ENCODE assay signal across 12 cellular contexts in the genomic region with DNA sequence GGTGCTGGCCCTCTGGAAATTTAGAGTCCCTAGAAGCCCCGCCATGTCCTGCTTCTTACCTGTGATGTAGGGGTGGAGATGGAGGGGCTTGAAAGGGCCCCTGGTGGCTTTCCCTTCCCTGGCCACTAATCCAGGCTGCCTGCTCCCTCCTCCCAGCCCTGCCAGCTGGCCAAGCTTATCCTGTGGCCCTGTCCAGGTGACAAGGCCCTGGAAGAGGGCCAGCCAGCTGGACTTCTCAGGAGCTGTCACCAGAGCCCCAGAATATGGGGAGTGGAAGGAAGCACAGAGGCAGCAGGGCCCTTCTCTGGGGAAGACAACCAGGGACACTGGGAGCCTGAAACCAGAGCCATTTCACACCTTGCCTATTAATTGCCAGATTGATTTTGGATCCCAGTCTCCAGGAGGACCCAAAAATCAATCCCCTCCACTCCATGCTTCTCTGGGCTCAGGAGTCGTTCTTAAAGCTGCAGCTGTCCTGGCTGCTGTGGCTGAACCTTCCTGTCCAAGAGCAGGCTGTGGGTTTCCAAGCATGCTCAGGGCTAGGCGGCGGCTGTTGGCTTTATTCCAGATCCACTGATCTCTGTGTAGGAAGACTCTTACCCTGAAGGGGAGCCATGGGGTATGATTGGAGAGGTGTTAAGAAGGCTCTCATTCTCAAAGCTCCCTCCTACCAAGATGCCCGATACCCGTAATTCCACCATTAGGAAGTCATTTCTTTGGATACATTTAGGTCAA. TPM values are rescaled to one million over a fixed set of nuclear protein-coding genes. Genes with fewer than 3 reads are reported as not detected.
DNase-seq lines count a peak whose midpoint lies in the region; ATAC-seq, FAIRE-seq and TF ChIP-seq lines count a peak whose summit lies in the region.
"Had no signal": no experiment of that assay in that cellular context is flagged by ENCODE, and none has a peak within 500 bp of the region (broad histone marks: within the 10 kb centered on the region; RNA-seq: fewer than 3 reads in every experiment).

No MANE protein-coding gene starts in this region.

- H2BK5ac ChIP-seq in IMR-90 (ENCODE audit: low read depth, low read length, poor library complexity, severe bottlenecking): no peak overlapping the region

- H4K20me1 ChIP-seq in IMR-90 (ENCODE audit: insufficient read depth, low read length) (no peaks in the 10 kb centered on the region), astrocyte (ENCODE audit: insufficient read depth, low read length) (no peaks in the 10 kb centered on the region)

- peaks cover 87% of the 10 kb centered on the region for H3K27me3 Mint-ChIP-seq in astrocyte (ENCODE audit: low read depth, unreplicated experiment)
- H3K27me3 Mint-ChIP-seq in T-helper 2 cell treated with Interferon-gamma antibody and Interleukin-4, amounts not matched to agents 5 μg/mL and 100 μg/mL, for 36 hours (ENCODE audit: low read depth): no peaks in the 10 kb centered on the region

- H2AFZ ChIP-seq in IMR-90 (replicated peaks; ENCODE audit: low read length, poor library complexity) (peak overlapping the region; percentile 39), astrocyte (ENCODE audit: low read depth, low read length) (no peak overlapping the region)

- intact Hi-C loops in IMR-90 (cut with micrococcal nuclease): no loop called here

- in situ Hi-C loops in IMR-90 (cut with MboI; ENCODE audit: low sequenced_read_pairs): no loop called here

- TF ChIP-seq CTCF in IMR-90 (conservative IDR thresholded peaks at IDR 0.05; ENCODE audit: low read depth, low read length) (no peak), astrocyte (IDR thresholded peaks at IDR 0.05; ENCODE audit: insufficient read depth, low read depth, low read length) (no peak)

- H2BK20ac ChIP-seq in IMR-90 (ENCODE audit: low read depth, low read length): no peak overlapping the region

- H3K4me2 ChIP-seq in IMR-90 (ENCODE audit: low read depth, low read length): no peak overlapping the region
- no peak overlapping the region for H3K4me2 ChIP-seq in astrocyte (ENCODE audit: low read length)

- H3K9me3 ChIP-seq in IMR-90 (ENCODE audit: control insufficient read depth, insufficient read depth, low read length) (no peaks in the 10 kb centered on the region), astrocyte (ENCODE audit: insufficient read depth, low read depth, low read length) (no peaks in the 10 kb centered on the region)
- H3K9me3 ChIP-seq: Caco-2, mucosa of descending colon had no signal

- H4K8ac ChIP-seq in IMR-90 (ENCODE audit: low read depth in 2 of 2, low read length in 2 of 2): no peak overlapping the region

- no peaks in the 10 kb centered on the region for H3K79me1 ChIP-seq in IMR-90 (ENCODE audit: low read depth in 1 of 2, low read length in 2 of 2)

- CTCF ChIA-PET in IMR-90 (lab: Yijun Ruan, JAX): no interaction called here

- TF ChIP-seq POLR2A in IMR-90 (IDR thresholded peaks at IDR 0.05; ENCODE audit: low read depth, low read length): no peak

- no peak overlapping the region for H3K4me3 Mint-ChIP-seq in astrocyte (ENCODE audit: unreplicated experiment)
- no peak overlapping the region for H3K4me3 Mint-ChIP-seq in T-helper 2 cell treated with Interferon-gamma antibody and Interleukin-4, amounts not matched to agents 5 μg/mL and 100 μg/mL, for 36 hours
- H3K4me3 Mint-ChIP-seq: activated CD8-positive, alpha-beta memory T cell treated with anti-CD3 and anti-CD28 coated beads, Interleukin-2, amount 10 ng/mL, durations not matched to agents 7 days and 5 days; endodermal cell had no signal

- 0% methylated on average over 1 of the region's 6 CpGs; no CpG with 5 or more reads in 1 of the 2 experiments for WGBS in IMR-90 (ENCODE audit: extremely low coverage in 2 of 2, insufficient read length in 1 of 2), 2 experiments

- no TSS peak for BruUV-seq in IMR-90 (replicated peaks; lab: Mats Ljungman, UMichigan)

- H3K9me3 Mint-ChIP-seq in astrocyte (ENCODE audit: unreplicated experiment): no peaks in the 10 kb centered on the region
- H3K9me3 Mint-ChIP-seq in T-helper 2 cell treated with Interferon-gamma antibody and Interleukin-4, amounts not matched to agents 5 μg/mL and 100 μg/mL, for 36 hours: no peaks in the 10 kb centered on the region
- H3K9me3 Mint-ChIP-seq: endodermal cell had no signal

- H3K9ac ChIP-seq in IMR-90 (ENCODE audit: low read depth, low read length) (no peak overlapping the region), astrocyte (ENCODE audit: low read length) (no peak overlapping the region)

- H3K27me3 ChIP-seq in IMR-90 (ENCODE audit: control insufficient read depth, insufficient read depth, low read length) (peaks cover 60% of the 10 kb centered on the region), astrocyte (ENCODE audit: insufficient read depth, low read length) (peaks cover 36% of the 10 kb centered on the region)

- no peak for FAIRE-seq in astrocyte (lab: Jason Lieb, UNC)

- H3K36me3 ChIP-seq in IMR-90 (ENCODE audit: control insufficient read depth, insufficient read depth, low read length) (no peaks in the 10 kb centered on the region), astrocyte (ENCODE audit: insufficient read depth, low read length) (no peaks in the 10 kb centered on the region)

- no peak for TF ChIP-seq RAD21 in IMR-90 (IDR thresholded peaks at IDR 0.05; ENCODE audit: low read length)

- dilution Hi-C loops in IMR-90 (cut with HindIII; ENCODE audit: low sequenced_read_pairs, unreplicated experiment): no loop called here

- no peak overlapping the region for H4K5ac ChIP-seq in IMR-90 (ENCODE audit: low read depth, low read length)

- peak overlapping the region; percentile 34 for H3K27ac Mint-ChIP-seq in astrocyte (ENCODE audit: unreplicated experiment)
- no peak overlapping the region for H3K27ac Mint-ChIP-seq in T-helper 2 cell treated with Interferon-gamma antibody and Interleukin-4, amounts not matched to agents 5 μg/mL and 100 μg/mL, for 36 hours
- H3K27ac Mint-ChIP-seq: activated CD8-positive, alpha-beta memory T cell treated with anti-CD3 and anti-CD28 coated beads, Interleukin-2, amount 10 ng/mL, durations not matched to agents 7 days and 5 days; endodermal cell had no signal

- no peaks in the 10 kb centered on the region for H3K79me2 ChIP-seq in astrocyte (ENCODE audit: insufficient read depth, low read length)

- H3K4me3 ChIP-seq in IMR-90 (ENCODE audit: insufficient read depth, low read depth, low read length) (no peak overlapping the region), astrocyte (ENCODE audit: insufficient read depth, low read depth, low read length) (no peak overlapping the region)
- H3K4me3 ChIP-seq: mucosa of descending colon had no signal

- H3K14ac ChIP-seq in IMR-90 (replicated peaks; ENCODE audit: low read depth, low read length): no peak overlapping the region

- no peak overlapping the region for H3K4ac ChIP-seq in IMR-90 (ENCODE audit: low read depth, low read length)

- H3K4me1 Mint-ChIP-seq in astrocyte (ENCODE audit: low read depth, unreplicated experiment): peaks cover 3% of the 10 kb centered on the region
- H3K4me1 Mint-ChIP-seq in T-helper 2 cell treated with Interferon-gamma antibody and Interleukin-4, amounts not matched to agents 5 μg/mL and 100 μg/mL, for 36 hours (ENCODE audit: low read depth): no peaks in the 10 kb centered on the region
- H3K4me1 Mint-ChIP-seq: activated CD8-positive, alpha-beta memory T cell treated with anti-CD3 and anti-CD28 coated beads, Interleukin-2, amount 10 ng/mL, durations not matched to agents 7 days and 5 days had no signal

- no peak overlapping the region for H2BK120ac ChIP-seq in IMR-90 (ENCODE audit: low read depth, low read length)

- H3K56ac ChIP-seq in IMR-90 (ENCODE audit: extremely low read depth, insufficient read depth, low read length): no peak overlapping the region

- H3K4me1 ChIP-seq in IMR-90 (ENCODE audit: control insufficient read depth, insufficient read depth, low read length) (no peaks in the 10 kb centered on the region), astrocyte (ENCODE audit: insufficient read depth, low read length) (no peaks in the 10 kb centered on the region)
- H3K4me1 ChIP-seq: Caco-2 had no signal

- H3K9me1 ChIP-seq in IMR-90 (ENCODE audit: insufficient read depth, low read length): no peaks in the 10 kb centered on the region; the same call in 1 of the 2 replicates

- no peak overlapping the region for H3K27ac ChIP-seq in IMR-90 (ENCODE audit: insufficient read depth, low read length)
- no peak overlapping the region for H3K27ac ChIP-seq in astrocyte (ENCODE audit: low read depth, low read length)

- POLR2A ChIA-PET in IMR-90 (lab: Charles Lee; ENCODE audit: unreplicated experiment): no interaction called here

- DNase-seq in COR-L47 (lab: John Stamatoyannopoulos, UW): peak; percentile 24
- DNase-seq in IMR-90: no peak
- DNase-seq in astrocyte (ENCODE audit: low read depth): peak; percentile 20
- DNase-seq in iris pigment epithelial cell (ENCODE audit: low read depth): peak; percentile 42
- no peak for DNase-seq in T-helper 2 cell treated with Interferon-gamma antibody and Interleukin-4, amounts not matched to agents 5 μg/mL and 100 μg/mL, for 36 hours (ENCODE audit: low spot score)
- DNase-seq in KG1 (lab: John Stamatoyannopoulos, UW): no peak
- DNase-seq in AML-193 (lab: John Stamatoyannopoulos, UW): no peak
- DNase-seq in 8988T: no peak
- DNase-seq: activated CD8-positive, alpha-beta memory T cell treated with anti-CD3 and anti-CD28 coated beads, Interleukin-2, amount 10 ng/mL, durations not matched to agents 7 days and 5 days; Caco-2; endodermal cell had no signal

- H2BK15ac ChIP-seq in IMR-90 (ENCODE audit: low read depth, low read length): no peak overlapping the region

- no peak overlapping the region for H2AK9ac ChIP-seq in IMR-90 (replicated peaks; ENCODE audit: low read depth, low read length, poor library complexity)

- ATAC-seq in IMR-90 (ENCODE audit: low read depth): no peak
- ATAC-seq: activated CD8-positive, alpha-beta memory T cell treated with anti-CD3 and anti-CD28 coated beads, Interleukin-2, amount 10 ng/mL, durations not matched to agents 7 days and 5 days; mucosa of descending colon had no signal

- H4K91ac ChIP-seq in IMR-90 (ENCODE audit: insufficient read depth, low read depth, low read length): no peak overlapping the region

- H3K36me3 Mint-ChIP-seq in astrocyte (ENCODE audit: low read depth, unreplicated experiment): no peaks in the 10 kb centered on the region
- no peaks in the 10 kb centered on the region for H3K36me3 Mint-ChIP-seq in T-helper 2 cell treated with Interferon-gamma antibody and Interleukin-4, amounts not matched to agents 5 μg/mL and 100 μg/mL, for 36 hours (ENCODE audit: low read depth)
- H3K36me3 Mint-ChIP-seq: activated CD8-positive, alpha-beta memory T cell treated with anti-CD3 and anti-CD28 coated beads, Interleukin-2, amount 10 ng/mL, durations not matched to agents 7 days and 5 days had no signal

- H2AK5ac ChIP-seq in IMR-90 (ENCODE audit: low read depth, low read length): no peak overlapping the region

- no peak overlapping the region for H3K18ac ChIP-seq in IMR-90 (ENCODE audit: low read depth, low read length)

- H3K23ac ChIP-seq in IMR-90 (ENCODE audit: low read depth, low read length): no peak overlapping the region

TF ChIP-seq in IMR-90, 13 proteins besides CTCF, POLR2A, EP300 and RAD21 (continues in another document):
- TF ChIP-seq CHD1 (IDR thresholded peaks at IDR 0.05; ENCODE audit: low read depth, low read length): no peak

RNA-seq across cellular contexts. Expression of gene PCBD1, which starts 52.6 kb away (rescaled TPM):
- total RNA-seq in IMR-90 (2012; rRNA removed) (15.8 and 17.8 TPM in 2 replicates), astrocyte (48.5 and 54.6 TPM in 2 replicates)
- 31.6 and 33.1 TPM in 2 replicates for polyA plus RNA-seq in IMR-90 (2012; rRNA removed)
- polyA plus RNA-seq in IMR-90 (2012; cell fraction: cytosol; rRNA removed): 21.7 and 49.0 TPM in 2 replicates
- 10.9 and 17.4 TPM in 2 replicates for polyA plus RNA-seq in IMR-90 (2012; cell fraction: nucleus; rRNA removed; ENCODE audit: low replicate concordance)

Comparison
In these comparisons a context has a peak if more than half of its experiments do, and no peak if none do; other contexts are left out.
1. DNase-seq: peak in COR-L47 (single experiment), astrocyte (single experiment) and iris pigment epithelial cell (single experiment); none in IMR-90 (single experiment), T-helper 2 cell treated with Interferon-gamma antibody and Interleukin-4, amounts not matched to agents 5 μg/mL and 100 μg/mL, for 36 hours (single experiment), KG1 (single experiment), AML-193 (0 of 2) and 8988T (single experiment).